Comparison of ENCODE assay signal across 28 cellular contexts in the genomic region with DNA sequence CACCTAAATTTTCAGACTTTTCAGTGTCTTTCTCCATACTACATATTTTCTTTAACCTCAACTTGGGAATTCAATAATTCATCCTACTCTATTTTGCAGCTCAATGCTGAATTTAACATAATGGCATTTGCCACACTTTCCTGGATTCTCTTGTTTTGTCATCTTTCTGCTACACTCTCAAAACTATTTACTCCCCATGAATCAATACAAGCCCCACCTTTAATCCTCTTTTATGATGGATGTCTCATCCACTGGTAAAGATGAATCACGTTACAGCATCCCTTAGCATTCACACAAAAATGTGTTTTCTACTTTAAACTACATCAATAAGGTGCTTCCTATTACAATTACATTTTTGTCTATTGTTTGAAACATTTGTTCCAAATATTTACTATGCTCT. TPM values are rescaled to one million over a fixed set of nuclear protein-coding genes. Genes with fewer than 3 reads are reported as not detected.
A peak's percentile ranks its signal among the peaks of the same experiment; 100 is the strongest.
DNase-seq lines count a peak whose midpoint lies in the region; ATAC-seq and TF ChIP-seq lines count a peak whose summit lies in the region.
"Had no signal": no experiment of that assay in that cellular context is flagged by ENCODE, and none has a peak within 500 bp of the region (broad histone marks: within the 10 kb centered on the region; RNA-seq: fewer than 3 reads in every experiment).

No MANE protein-coding gene starts in this region.

- no peak overlapping the region for H3K4me3 Mint-ChIP-seq in HFFc6
- H3K4me3 Mint-ChIP-seq: activated naive CD8-positive, alpha-beta T cell; CD4-positive, alpha-beta memory T cell; mesothelial cell of epicardium; natural killer cell treated with Interleukin-12 subunit alpha and Interleukin-12 subunit beta and Interleukin-15 and Interleukin-18, amount 100 ng/mL, for 72 hours; WTC11 had no signal

- DNase-seq in AG09309 (ENCODE audit: low read depth), result peak; percentile 39
- DNase-seq in HFFc6, result peak; percentile 39
- peak; percentile 66 for DNase-seq in amniotic epithelial cell (ENCODE audit: low read depth)
- no peak for DNase-seq in left colon
- DNase-seq: activated CD4-positive, alpha-beta T cell treated with anti-CD3 and anti-CD28 coated beads, Interleukin-2, amount 50 U/mL, for 4 hours; activated CD8-positive, alpha-beta memory T cell treated with anti-CD3 and anti-CD28 coated beads, Interleukin-2, amount 50 U/mL, for 4 hours; CD4-positive, alpha-beta memory T cell; colonic mucosa; DMS153; GF-D8; glutamatergic neuron; left lung; NCI-H146; NCI-H524 treated with DMSO at 0.1 percent for 48 hours; right lobe of liver; stimulated activated CD8-positive, alpha-beta memory T cell treated with anti-CD3 and anti-CD28 coated beads, Interleukin-4, amount 100 ng/mL, for 48 hours; T1000; trophoblast cell had no signal

- H3K27me3 Mint-ChIP-seq in HFFc6 (ENCODE audit: insufficient read depth), result no peaks in the 10 kb centered on the region; the same call in 1 of the 2 replicates

- H3K27ac Mint-ChIP-seq in HFFc6, result no peak overlapping the region
- H3K27ac Mint-ChIP-seq: activated naive CD8-positive, alpha-beta T cell; activated T-helper 2 cell treated with anti-CD3 and anti-CD28 coated beads, Interferon-gamma antibody, Interleukin-2, Interleukin-4, amounts not matched to agents 10 μg/mL and 5 μg/mL and 100 μg/mL, durations not matched to agents 14 hours and 24 hours and 36 hours; CD4-positive, alpha-beta memory T cell; mesothelial cell of epicardium; natural killer cell treated with Interleukin-12 subunit alpha and Interleukin-12 subunit beta and Interleukin-15 and Interleukin-18, amount 100 ng/mL, for 72 hours had no signal

- H3K4me3 ChIP-seq in AG09309 (ENCODE audit: control insufficient read depth, low read depth, low read length), result no peak overlapping the region
- H3K4me3 ChIP-seq: colonic mucosa, K562, left lung, right lobe of liver had no signal

- no peaks in the 10 kb centered on the region for H3K9me3 Mint-ChIP-seq in HFFc6
- H3K9me3 Mint-ChIP-seq: activated T-helper 2 cell treated with anti-CD3 and anti-CD28 coated beads, Interferon-gamma antibody, Interleukin-2, Interleukin-4, amounts not matched to agents 10 μg/mL and 5 μg/mL and 100 μg/mL, durations not matched to agents 14 hours and 24 hours and 36 hours; CD4-positive, alpha-beta memory T cell; mesothelial cell of epicardium; natural killer cell treated with Interleukin-12 subunit alpha and Interleukin-12 subunit beta and Interleukin-15 and Interleukin-18, amount 100 ng/mL, for 72 hours; WTC11 had no signal

- no peak for TF ChIP-seq CTCF in AG09309 (IDR thresholded peaks at IDR 0.05; ENCODE audit: control insufficient read depth, insufficient read depth, low read depth, low read length, missing control alignments)
- TF ChIP-seq CTCF in HFFc6 (IDR thresholded peaks at IDR 0.05), result no peak

- intact Hi-C loops in left colon (cut with DNase I, micrococcal nuclease), result no loop called here

- ATAC-seq in left colon, result peak; percentile 28
- ATAC-seq in HG02870 (IDR thresholded peaks at IDR 0.05; ENCODE audit: unreplicated experiment), result no peak
- ATAC-seq in GM21723 (IDR thresholded peaks at IDR 0.05; ENCODE audit: unreplicated experiment), result no peak
- ATAC-seq in HG03521 (IDR thresholded peaks at IDR 0.05; ENCODE audit: unreplicated experiment), result no peak
- ATAC-seq in GM21786 (IDR thresholded peaks at IDR 0.05; ENCODE audit: unreplicated experiment), result no peak
- ATAC-seq: K562; left lung; natural killer cell treated with Interleukin-12 subunit alpha and Interleukin-12 subunit beta and Interleukin-15 and Interleukin-18, amount 100 ng/mL, for 72 hours; right lobe of liver; WTC11 had no signal

- H3K36me3 Mint-ChIP-seq in HFFc6 (ENCODE audit: low read depth), result no peaks in the 10 kb centered on the region
- H3K36me3 Mint-ChIP-seq: activated naive CD8-positive, alpha-beta T cell; CD4-positive, alpha-beta memory T cell; mesothelial cell of epicardium; natural killer cell treated with Interleukin-12 subunit alpha and Interleukin-12 subunit beta and Interleukin-15 and Interleukin-18, amount 100 ng/mL, for 72 hours; WTC11 had no signal

- H3K4me1 Mint-ChIP-seq in HFFc6 (ENCODE audit: low read depth), result no peaks in the 10 kb centered on the region
- H3K4me1 Mint-ChIP-seq: CD4-positive, alpha-beta memory T cell had no signal

RNA-seq across cellular contexts. Expression of a gene that starts 19.6 kb away (rescaled TPM):
- total RNA-seq in HFFc6 (2021; fragmentation: NEBNext Ultra II Directional; extraction: Animal tissue kit (Norgen Biotek cat#: 25700)), result 10 to 100 TPM; 34.9 to 46.4 (median 38.4) TPM
- 100 to 1,000 TPM in 1 of 2 donors, 10 to 100 TPM in 1; 79.0 to 103 TPM for total RNA-seq in left colon

Comparison
In these comparisons a context has a peak if more than half of its experiments do, and no peak if none do; other contexts are left out.
1. DNase-seq: peak in AG09309 (single experiment), HFFc6 (single experiment) and amniotic epithelial cell (single experiment); none in left colon (0 of 2).